Comparison of ENCODE assay signal across 10 cellular contexts in genomic region chr20:3041818-3042504, GRCh38. TPM values are rescaled to one million over a fixed set of nuclear protein-coding genes. Genes with fewer than 3 reads are reported as not detected.
DNase-seq lines count a peak whose midpoint lies in the region; ATAC-seq and TF ChIP-seq lines count a peak whose summit lies in the region.
"Had no signal": no experiment of that assay in that cellular context is flagged by ENCODE, and none has a peak within 500 bp of the region (broad histone marks: within the 10 kb centered on the region; RNA-seq: fewer than 3 reads in every experiment).

No MANE protein-coding gene starts in this region.

- peak overlapping the region; percentile 0 for H3K27ac Mint-ChIP-seq in dendritic cell treated with granulocyte-macrophage colony-stimulating factor and Interleukin-4, amounts not matched to agents 40 ng/mL and 50 ng/mL, for 4 days

- peaks cover 63% of the 10 kb centered on the region for H3K36me3 Mint-ChIP-seq in dendritic cell treated with granulocyte-macrophage colony-stimulating factor and Interleukin-4, amounts not matched to agents 40 ng/mL and 50 ng/mL, for 4 days (ENCODE audit: low read depth)

- ATAC-seq in GM18519 (IDR thresholded peaks at IDR 0.05; ENCODE audit: low FRiP score, unreplicated experiment) (no peak), HG03135 (IDR thresholded peaks at IDR 0.05; ENCODE audit: unreplicated experiment) (no peak), HG02885 (IDR thresholded peaks at IDR 0.05; ENCODE audit: poor library complexity, unreplicated experiment) (no peak)
- ATAC-seq: HCT116 had no signal

- H3K4me3 ChIP-seq in LNCaP clone FGC (ENCODE audit: low read depth, low read length) (peak overlapping the region; percentile 49), mucosa of rectum (ENCODE audit: low read length in 2 of 2) (peak overlapping the region; percentile 48 to 49)

- no peaks in the 10 kb centered on the region for H3K9me3 ChIP-seq in mucosa of rectum (ENCODE audit: control insufficient read depth in 2 of 2, low read length in 2 of 2)

- no peak for DNase-seq in LNCaP clone FGC (ENCODE audit: low read depth)
- no peak for DNase-seq in ureter (ENCODE audit: low spot score)

- H3K4me3 Mint-ChIP-seq in dendritic cell treated with granulocyte-macrophage colony-stimulating factor and Interleukin-4, amounts not matched to agents 40 ng/mL and 50 ng/mL, for 4 days: no peak overlapping the region

- no peak overlapping the region for H3K9ac ChIP-seq in mucosa of rectum (ENCODE audit: low read depth in 1 of 2, low read length in 2 of 2)

- peaks cover 3 to 13% of the 10 kb centered on the region in 2 donors for H3K4me1 ChIP-seq in mucosa of rectum (ENCODE audit: control insufficient read depth in 2 of 2, insufficient read depth in 2 of 2, low read length in 2 of 2)

- H3K36me3 ChIP-seq in mucosa of rectum (ENCODE audit: control insufficient read depth in 2 of 2, insufficient read depth in 2 of 2, low read length in 2 of 2): peaks cover 31 to 34% of the 10 kb centered on the region in 2 donors

- no peaks in the 10 kb centered on the region for H3K27me3 Mint-ChIP-seq in dendritic cell treated with granulocyte-macrophage colony-stimulating factor and Interleukin-4, amounts not matched to agents 40 ng/mL and 50 ng/mL, for 4 days

- peaks cover 13% of the 10 kb centered on the region for H3K4me1 Mint-ChIP-seq in dendritic cell treated with granulocyte-macrophage colony-stimulating factor and Interleukin-4, amounts not matched to agents 40 ng/mL and 50 ng/mL, for 4 days (ENCODE audit: low read depth)

- H3K9me3 Mint-ChIP-seq in dendritic cell treated with granulocyte-macrophage colony-stimulating factor and Interleukin-4, amounts not matched to agents 40 ng/mL and 50 ng/mL, for 4 days: no peaks in the 10 kb centered on the region

- intact Hi-C loops in dendritic cell treated with granulocyte-macrophage colony-stimulating factor and Interleukin-4, amounts not matched to agents 40 ng/mL and 50 ng/mL, for 4 days (cut with micrococcal nuclease): no loop called here

- H3K27me3 ChIP-seq in mucosa of rectum (ENCODE audit: control insufficient read depth in 2 of 2, insufficient read depth in 2 of 2, low read length in 2 of 2): no peaks in the 10 kb centered on the region

- TF ChIP-seq CTCF in C4-2B (conservative IDR thresholded peaks at IDR 0.05): no peak
- TF ChIP-seq CTCF in LNCaP clone FGC (IDR thresholded peaks at IDR 0.05; ENCODE audit: control insufficient read depth, extremely low read depth, insufficient read depth): no peak

- H3K27ac ChIP-seq in C4-2B (peak overlapping the region; percentile 74), mucosa of rectum (ENCODE audit: low read depth in 2 of 2, low read length in 2 of 2) (peak overlapping the region; percentile 32 to 63)

RNA-seq across cellular contexts. Expression of gene GNRH2, which starts 1.5 kb away (rescaled TPM):
- 1.5 TPM for total RNA-seq in ureter

RNA-seq across cellular contexts. Expression of gene MRPS26, which starts 3.9 kb away (rescaled TPM):
- total RNA-seq in ureter: 49.6 TPM

RNA-seq across cellular contexts. Expression of gene OXT, which starts 29.5 kb away (rescaled TPM):
- total RNA-seq in ureter: not detected
- total RNA-seq: MCF 10A had no signal

RNA-seq across cellular contexts. Expression of gene AVP, which starts 42.6 kb away (rescaled TPM):
- total RNA-seq in ureter: not detected
- total RNA-seq: MCF 10A had no signal
